In the genomic region with DNA sequence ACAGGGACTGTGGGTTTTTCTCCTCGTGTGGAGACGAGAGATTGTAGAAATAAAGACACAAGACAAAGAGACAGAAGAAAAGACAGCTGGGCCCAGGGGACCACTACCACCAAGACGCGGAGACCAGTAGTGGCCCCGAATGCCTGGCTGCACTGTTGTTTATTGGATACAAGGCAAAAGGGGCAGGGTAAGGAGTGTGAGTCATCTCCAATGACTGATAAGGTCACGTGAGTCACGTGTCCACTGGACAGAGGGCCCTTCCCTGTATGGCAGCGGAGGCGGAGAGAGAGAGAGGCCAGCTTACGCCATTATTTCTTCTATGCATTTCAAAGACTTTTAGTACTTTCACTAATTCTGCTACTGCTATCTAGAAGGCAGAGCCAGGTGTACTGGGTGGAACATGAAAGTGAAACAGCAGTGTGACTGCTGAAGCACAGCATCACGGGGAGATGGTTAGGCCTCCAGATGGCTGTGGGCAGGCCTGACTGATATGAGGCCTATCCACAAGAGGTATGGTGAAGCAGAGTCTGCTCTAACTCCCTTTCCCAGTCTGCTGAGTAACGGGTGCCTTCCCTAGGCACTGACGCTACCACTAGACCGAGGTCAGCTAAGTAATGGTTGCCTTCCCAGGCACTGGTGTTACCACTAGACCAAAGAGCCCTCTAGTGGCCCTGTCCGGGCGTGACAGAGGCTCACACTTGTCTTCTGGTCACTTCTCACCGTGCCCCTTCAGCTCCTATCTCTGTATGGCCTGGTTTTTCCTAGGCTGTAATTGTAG, we compare ENCODE assay signal across 1 cellular context.
A peak's percentile ranks its signal among the peaks of the same experiment; 100 is the strongest.
TF ChIP-seq lines count a peak whose summit lies in the region.
"Not testable (repeated sequence)": the region's sequence is repeated elsewhere in the genome, so short reads cannot be mapped to it uniquely, and the experiment has no call there.

No MANE protein-coding gene starts in this region.

TF ChIP-seq in K562, 482 proteins besides CTCF, POLR2A, EP300 and RAD21 (continued from another document and continues in another):
- TF ChIP-seq, protein P1, sequence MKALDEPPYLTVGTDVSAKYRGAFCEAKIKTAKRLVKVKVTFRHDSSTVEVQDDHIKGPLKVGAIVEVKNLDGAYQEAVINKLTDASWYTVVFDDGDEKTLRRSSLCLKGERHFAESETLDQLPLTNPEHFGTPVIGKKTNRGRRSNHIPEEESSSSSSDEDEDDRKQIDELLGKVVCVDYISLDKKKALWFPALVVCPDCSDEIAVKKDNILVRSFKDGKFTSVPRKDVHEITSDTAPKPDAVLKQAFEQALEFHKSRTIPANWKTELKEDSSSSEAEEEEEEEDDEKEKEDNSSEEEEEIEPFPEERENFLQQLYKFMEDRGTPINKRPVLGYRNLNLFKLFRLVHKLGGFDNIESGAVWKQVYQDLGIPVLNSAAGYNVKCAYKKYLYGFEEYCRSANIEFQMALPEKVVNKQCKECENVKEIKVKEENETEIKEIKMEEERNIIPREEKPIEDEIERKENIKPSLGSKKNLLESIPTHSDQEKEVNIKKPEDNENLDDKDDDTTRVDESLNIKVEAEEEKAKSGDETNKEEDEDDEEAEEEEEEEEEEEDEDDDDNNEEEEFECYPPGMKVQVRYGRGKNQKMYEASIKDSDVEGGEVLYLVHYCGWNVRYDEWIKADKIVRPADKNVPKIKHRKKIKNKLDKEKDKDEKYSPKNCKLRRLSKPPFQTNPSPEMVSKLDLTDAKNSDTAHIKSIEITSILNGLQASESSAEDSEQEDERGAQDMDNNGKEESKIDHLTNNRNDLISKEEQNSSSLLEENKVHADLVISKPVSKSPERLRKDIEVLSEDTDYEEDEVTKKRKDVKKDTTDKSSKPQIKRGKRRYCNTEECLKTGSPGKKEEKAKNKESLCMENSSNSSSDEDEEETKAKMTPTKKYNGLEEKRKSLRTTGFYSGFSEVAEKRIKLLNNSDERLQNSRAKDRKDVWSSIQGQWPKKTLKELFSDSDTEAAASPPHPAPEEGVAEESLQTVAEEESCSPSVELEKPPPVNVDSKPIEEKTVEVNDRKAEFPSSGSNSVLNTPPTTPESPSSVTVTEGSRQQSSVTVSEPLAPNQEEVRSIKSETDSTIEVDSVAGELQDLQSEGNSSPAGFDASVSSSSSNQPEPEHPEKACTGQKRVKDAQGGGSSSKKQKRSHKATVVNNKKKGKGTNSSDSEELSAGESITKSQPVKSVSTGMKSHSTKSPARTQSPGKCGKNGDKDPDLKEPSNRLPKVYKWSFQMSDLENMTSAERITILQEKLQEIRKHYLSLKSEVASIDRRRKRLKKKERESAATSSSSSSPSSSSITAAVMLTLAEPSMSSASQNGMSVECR (CRISPR knock-in tag; IDR thresholded peaks at IDR 0.05) = peak; percentile 71; the same call in 1 of the 2 replicates
- 0 out of 2 replicates have a peak, but pooled peaks have one; percentile 16 for TF ChIP-seq ADNP (tag; IDR thresholded peaks at IDR 0.05)
- TF ChIP-seq, protein P2, sequence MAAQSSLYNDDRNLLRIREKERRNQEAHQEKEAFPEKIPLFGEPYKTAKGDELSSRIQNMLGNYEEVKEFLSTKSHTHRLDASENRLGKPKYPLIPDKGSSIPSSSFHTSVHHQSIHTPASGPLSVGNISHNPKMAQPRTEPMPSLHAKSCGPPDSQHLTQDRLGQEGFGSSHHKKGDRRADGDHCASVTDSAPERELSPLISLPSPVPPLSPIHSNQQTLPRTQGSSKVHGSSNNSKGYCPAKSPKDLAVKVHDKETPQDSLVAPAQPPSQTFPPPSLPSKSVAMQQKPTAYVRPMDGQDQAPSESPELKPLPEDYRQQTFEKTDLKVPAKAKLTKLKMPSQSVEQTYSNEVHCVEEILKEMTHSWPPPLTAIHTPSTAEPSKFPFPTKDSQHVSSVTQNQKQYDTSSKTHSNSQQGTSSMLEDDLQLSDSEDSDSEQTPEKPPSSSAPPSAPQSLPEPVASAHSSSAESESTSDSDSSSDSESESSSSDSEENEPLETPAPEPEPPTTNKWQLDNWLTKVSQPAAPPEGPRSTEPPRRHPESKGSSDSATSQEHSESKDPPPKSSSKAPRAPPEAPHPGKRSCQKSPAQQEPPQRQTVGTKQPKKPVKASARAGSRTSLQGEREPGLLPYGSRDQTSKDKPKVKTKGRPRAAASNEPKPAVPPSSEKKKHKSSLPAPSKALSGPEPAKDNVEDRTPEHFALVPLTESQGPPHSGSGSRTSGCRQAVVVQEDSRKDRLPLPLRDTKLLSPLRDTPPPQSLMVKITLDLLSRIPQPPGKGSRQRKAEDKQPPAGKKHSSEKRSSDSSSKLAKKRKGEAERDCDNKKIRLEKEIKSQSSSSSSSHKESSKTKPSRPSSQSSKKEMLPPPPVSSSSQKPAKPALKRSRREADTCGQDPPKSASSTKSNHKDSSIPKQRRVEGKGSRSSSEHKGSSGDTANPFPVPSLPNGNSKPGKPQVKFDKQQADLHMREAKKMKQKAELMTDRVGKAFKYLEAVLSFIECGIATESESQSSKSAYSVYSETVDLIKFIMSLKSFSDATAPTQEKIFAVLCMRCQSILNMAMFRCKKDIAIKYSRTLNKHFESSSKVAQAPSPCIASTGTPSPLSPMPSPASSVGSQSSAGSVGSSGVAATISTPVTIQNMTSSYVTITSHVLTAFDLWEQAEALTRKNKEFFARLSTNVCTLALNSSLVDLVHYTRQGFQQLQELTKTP (IDR thresholded peaks at IDR 0.05; ENCODE audit: low read depth in 1 of 2, partially characterized antibody in 2 of 2) = peak in 1 of 2 experiments; percentile 28
- TF ChIP-seq AFF4 (CRISPR knock-in tag; IDR thresholded peaks at IDR 0.05) = peak; percentile 50; the same call in 1 of the 2 replicates
- peak; percentile 65; the same call in 1 of the 2 replicates for TF ChIP-seq L3MBTL2 (IDR thresholded peaks at IDR 0.05)
- 0 out of 2 replicates have a peak, but pooled peaks have one; percentile 3 for TF ChIP-seq MAFF (IDR thresholded peaks at IDR 0.05; ENCODE audit: low read length)
- TF ChIP-seq ZNF592 (IDR thresholded peaks at IDR 0.05) = peak; percentile 83
- peak; percentile 35; the same call in 1 of the 2 replicates for TF ChIP-seq EHMT2 (IDR thresholded peaks at IDR 0.05)
- TF ChIP-seq DEAF1 (CRISPR knock-in tag; IDR thresholded peaks at IDR 0.05) = peak; percentile 69
- 0 out of 2 replicates have a peak, but pooled peaks have one; percentile 36 for TF ChIP-seq ILF3 (IDR thresholded peaks at IDR 0.05; ENCODE audit: borderline replicate concordance)
- peak; percentile 95 for TF ChIP-seq BHLHE40 (IDR thresholded peaks at IDR 0.05; ENCODE audit: low read length)
- TF ChIP-seq SMARCE1 (IDR thresholded peaks at IDR 0.05) = peak; percentile 84
- peak; percentile 61; the same call in 1 of the 2 replicates for TF ChIP-seq ZNF175 (CRISPR knock-in tag; IDR thresholded peaks at IDR 0.05; ENCODE audit: low read depth)
- TF ChIP-seq LCOR (CRISPR knock-in tag; IDR thresholded peaks at IDR 0.05) = 0 out of 2 replicates have a peak, but pooled peaks have one; percentile 27
- peak; percentile 88 for TF ChIP-seq MITF (IDR thresholded peaks at IDR 0.05)
- peak; percentile 95 for TF ChIP-seq ZBTB33 (CRISPR knock-in tag; IDR thresholded peaks at IDR 0.05)
- TF ChIP-seq MAZ (CRISPR knock-in tag; conservative IDR thresholded peaks at IDR 0.05 in 1 of 2, IDR thresholded peaks at IDR 0.05 in 1 of 2) = peak; percentile 37 to 44; a peak in 1 of 4 replicates
- TF ChIP-seq, protein P3, sequence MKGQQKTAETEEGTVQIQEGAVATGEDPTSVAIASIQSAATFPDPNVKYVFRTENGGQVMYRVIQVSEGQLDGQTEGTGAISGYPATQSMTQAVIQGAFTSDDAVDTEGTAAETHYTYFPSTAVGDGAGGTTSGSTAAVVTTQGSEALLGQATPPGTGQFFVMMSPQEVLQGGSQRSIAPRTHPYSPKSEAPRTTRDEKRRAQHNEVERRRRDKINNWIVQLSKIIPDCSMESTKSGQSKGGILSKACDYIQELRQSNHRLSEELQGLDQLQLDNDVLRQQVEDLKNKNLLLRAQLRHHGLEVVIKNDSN (CRISPR knock-in tag; IDR thresholded peaks at IDR 0.05) = peak; percentile 98
- peak; percentile 7; the same call in 1 of the 2 replicates for TF ChIP-seq NR4A1 (CRISPR knock-in tag; IDR thresholded peaks at IDR 0.05)
- not testable (repeated sequence) for TF ChIP-seq NR4A1 (tag; IDR thresholded peaks at IDR 0.05)
